Comparison of ENCODE assay signal across 1 cellular context in genomic region chr5:88172847-88173758, GRCh38.
TF ChIP-seq lines count a peak whose summit lies in the region.

No MANE protein-coding gene starts in this region.

TF ChIP-seq in HepG2, 621 proteins besides CTCF, POLR2A, EP300 and RAD21 (continued from another document):
- 0 out of 2 replicates have a peak, but pooled peaks have one; percentile 10 for TF ChIP-seq PRDM10 (CRISPR knock-in tag; IDR thresholded peaks at IDR 0.05; ENCODE audit: low read depth)
- peak; percentile 21; the same call in 1 of the 2 replicates for TF ChIP-seq UBTF (CRISPR knock-in tag; IDR thresholded peaks at IDR 0.05)
- TF ChIP-seq XBP1 (CRISPR knock-in tag; IDR thresholded peaks at IDR 0.05) = no peak
- 0 out of 2 replicates have a peak, but pooled peaks have one; percentile 29 for TF ChIP-seq PAXIP1 (CRISPR knock-in tag; conservative IDR thresholded peaks at IDR 0.05)
- no peak for TF ChIP-seq THAP9 (CRISPR knock-in tag; IDR thresholded peaks at IDR 0.05; ENCODE audit: borderline replicate concordance)
- no peak for TF ChIP-seq CBX5 (CRISPR knock-in tag; IDR thresholded peaks at IDR 0.05; ENCODE audit: borderline replicate concordance)
- TF ChIP-seq PHF8 (CRISPR knock-in tag; IDR thresholded peaks at IDR 0.05) = peak; percentile 26; the same call in 1 of the 2 replicates
- peak; percentile 82 for TF ChIP-seq SP5 (CRISPR knock-in tag; IDR thresholded peaks at IDR 0.05; ENCODE audit: borderline replicate concordance, low read depth)
- TF ChIP-seq ZNF414 (CRISPR knock-in tag; IDR thresholded peaks at IDR 0.05) = 0 out of 2 replicates have a peak, but pooled peaks have one; percentile 67
- no peak for TF ChIP-seq SOX5 (CRISPR knock-in tag; IDR thresholded peaks at IDR 0.05; ENCODE audit: borderline replicate concordance)
- no peak for TF ChIP-seq ZNF784 (CRISPR knock-in tag; IDR thresholded peaks at IDR 0.05; ENCODE audit: borderline replicate concordance)
- no peak for TF ChIP-seq RAD51 (IDR thresholded peaks at IDR 0.05; ENCODE audit: borderline replicate concordance)
- TF ChIP-seq ZNF644 (CRISPR knock-in tag; IDR thresholded peaks at IDR 0.05; ENCODE audit: low read depth) = 0 out of 2 replicates have a peak, but pooled peaks have one; percentile 32
- TF ChIP-seq ARID5B (CRISPR knock-in tag; IDR thresholded peaks at IDR 0.05) = peak; percentile 32; the same call in 1 of the 2 replicates
- TF ChIP-seq CHCHD3 (CRISPR knock-in tag; IDR thresholded peaks at IDR 0.05) = 0 out of 2 replicates have a peak, but pooled peaks have one; percentile 38
